28 cellular contexts compared by ENCODE assay signal in the genomic region with DNA sequence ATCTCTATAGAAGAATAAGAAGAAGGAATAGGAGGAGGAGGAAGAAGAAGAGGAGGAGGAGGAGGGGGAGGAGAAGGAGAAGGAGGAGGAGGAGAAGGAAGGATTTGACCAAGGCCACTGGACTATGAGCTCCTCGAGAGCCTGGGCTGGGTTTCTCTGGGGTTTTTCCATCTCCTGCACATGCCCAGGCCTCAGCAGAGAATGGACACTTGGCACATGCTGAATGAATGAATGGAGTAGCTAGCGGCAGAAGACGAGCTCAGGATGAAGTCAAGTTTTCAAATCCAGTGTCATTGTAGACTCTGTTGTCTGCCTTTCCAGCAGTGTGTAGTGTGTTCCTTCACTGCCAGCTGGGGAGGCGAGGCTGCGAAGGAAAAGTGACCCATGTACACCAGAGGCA. TPM values are rescaled to one million over a fixed set of nuclear protein-coding genes. Genes with fewer than 3 reads are reported as not detected.
"Had no signal": no experiment of that assay in that cellular context is flagged by ENCODE, and none has a peak within 500 bp of the region (broad histone marks: within the 10 kb centered on the region; RNA-seq: fewer than 3 reads in every experiment).

No MANE protein-coding gene starts in this region.

- H3K36me3 Mint-ChIP-seq: activated naive CD8-positive, alpha-beta T cell had no signal

- H3K36me3 ChIP-seq: brain microvascular endothelial cell had no signal

- H3K27me3 Mint-ChIP-seq: activated naive CD8-positive, alpha-beta T cell had no signal

- H3K9me3 Mint-ChIP-seq: activated CD4-positive, alpha-beta memory T cell treated with anti-CD3 and anti-CD28 coated beads, Interleukin-2, amount 10 ng/mL, durations not matched to agents 7 days and 5 days; activated CD4-positive, alpha-beta T cell treated with anti-CD3 and anti-CD28 coated beads, Interleukin-2, amount 10 ng/mL, durations not matched to agents 7 days and 5 days; activated T-cell treated with anti-CD3 and anti-CD28 coated beads, Interleukin-2, amount 50 U/mL, for 24 hours; activated T-cell treated with anti-CD3 and anti-CD28 coated beads, Interleukin-2, amount 50 U/mL, for 72 hours; activated T-helper 17 cell treated with anti-CD3 and anti-CD28 coated beads, Interleukin-2, amount 50 U/mL, for 72 hours had no signal

- H3K4me3 Mint-ChIP-seq: activated CD4-positive, alpha-beta memory T cell treated with anti-CD3 and anti-CD28 coated beads, Interleukin-2, amount 10 ng/mL, durations not matched to agents 7 days and 5 days; activated CD4-positive, alpha-beta T cell treated with anti-CD3 and anti-CD28 coated beads, Interleukin-2, amount 10 ng/mL, durations not matched to agents 7 days and 5 days; activated naive CD8-positive, alpha-beta T cell; activated T-cell treated with anti-CD3 and anti-CD28 coated beads, Interleukin-2, amount 50 U/mL, for 24 hours; activated T-cell treated with anti-CD3 and anti-CD28 coated beads, Interleukin-2, amount 50 U/mL, for 72 hours; activated T-helper 17 cell treated with anti-CD3 and anti-CD28 coated beads, Interleukin-2, amount 50 U/mL, for 72 hours had no signal

- DNase-seq: activated CD4-positive, alpha-beta memory T cell treated with anti-CD3 and anti-CD28 coated beads, Interleukin-2, amount 10 ng/mL, durations not matched to agents 7 days and 5 days; activated CD4-positive, alpha-beta T cell treated with anti-CD3 and anti-CD28 coated beads for 1 hour; activated CD4-positive, alpha-beta T cell treated with anti-CD3 and anti-CD28 coated beads for 4 hours; activated CD4-positive, alpha-beta T cell treated with anti-CD3 and anti-CD28 coated beads, Interleukin-2, amount 10 ng/mL, durations not matched to agents 7 days and 5 days; activated CD4-positive, alpha-beta T cell treated with anti-CD3 and anti-CD28 coated beads, Interleukin-2, amount 50 U/mL, for 4 hours; activated CD8-positive, alpha-beta memory T cell treated with anti-CD3 and anti-CD28 coated beads, Interleukin-2, amount 50 U/mL, for 48 hours; activated effector memory CD4-positive, alpha-beta T cell treated with Interleukin-2 at 50 U/mL for 16 hours; activated gamma-delta T cell treated with Interleukin-2 at 50 U/mL for 16 hours; activated naive CD4-positive, alpha-beta T cell treated with anti-CD3 and anti-CD28 coated beads, Interleukin-2, amount 50 U/mL, for 16 hours; activated naive CD4-positive, alpha-beta T cell treated with Interleukin-2 at 50 U/mL for 16 hours; activated T-cell treated with anti-CD3 and anti-CD28 coated beads for 4 hours; activated T-cell treated with anti-CD3 and anti-CD28 coated beads, Interleukin-2, amount 50 U/mL, for 24 hours; activated T-cell treated with anti-CD3 and anti-CD28 coated beads, Interleukin-2, amount 50 U/mL, for 72 hours; amniotic stem cell; anterior cingulate cortex; brain microvascular endothelial cell; caudate nucleus; cortex of kidney; effector CD8-positive, alpha-beta T cell; foreskin fibroblast; head of caudate nucleus; T-helper 2 cell had no signal

- ATAC-seq: activated T-cell treated with anti-CD3 and anti-CD28 coated beads, Interleukin-2, amount 50 U/mL, for 72 hours; activated T-helper 17 cell treated with anti-CD3 and anti-CD28 coated beads, Interleukin-2, amount 50 U/mL, for 72 hours had no signal

- H3K4me1 Mint-ChIP-seq: activated CD4-positive, alpha-beta memory T cell treated with anti-CD3 and anti-CD28 coated beads, Interleukin-2, amount 10 ng/mL, durations not matched to agents 7 days and 5 days; activated CD4-positive, alpha-beta T cell treated with anti-CD3 and anti-CD28 coated beads, Interleukin-2, amount 10 ng/mL, durations not matched to agents 7 days and 5 days; activated T-helper 17 cell treated with anti-CD3 and anti-CD28 coated beads, Interleukin-2, amount 50 U/mL, for 72 hours had no signal

- H3K27ac ChIP-seq: brain microvascular endothelial cell, epithelial cell of prostate had no signal

- H3K27ac Mint-ChIP-seq: activated CD4-positive, alpha-beta memory T cell treated with anti-CD3 and anti-CD28 coated beads, Interleukin-2, amount 10 ng/mL, durations not matched to agents 7 days and 5 days; activated CD4-positive, alpha-beta T cell treated with anti-CD3 and anti-CD28 coated beads, Interleukin-2, amount 10 ng/mL, durations not matched to agents 7 days and 5 days; activated naive CD8-positive, alpha-beta T cell; activated T-cell treated with anti-CD3 and anti-CD28 coated beads, Interleukin-2, amount 50 U/mL, for 24 hours; activated T-cell treated with anti-CD3 and anti-CD28 coated beads, Interleukin-2, amount 50 U/mL, for 72 hours; activated T-helper 17 cell treated with anti-CD3 and anti-CD28 coated beads, Interleukin-2, amount 50 U/mL, for 72 hours had no signal

RNA-seq across cellular contexts. Expression of a gene that starts 2.2 kb away (rescaled TPM):
- total RNA-seq: bronchial epithelial cell, dermis blood vessel endothelial cell, endothelial cell of umbilical vein had no signal
